Comparison of ENCODE assay signal across 8 cellular contexts in the genomic region with DNA sequence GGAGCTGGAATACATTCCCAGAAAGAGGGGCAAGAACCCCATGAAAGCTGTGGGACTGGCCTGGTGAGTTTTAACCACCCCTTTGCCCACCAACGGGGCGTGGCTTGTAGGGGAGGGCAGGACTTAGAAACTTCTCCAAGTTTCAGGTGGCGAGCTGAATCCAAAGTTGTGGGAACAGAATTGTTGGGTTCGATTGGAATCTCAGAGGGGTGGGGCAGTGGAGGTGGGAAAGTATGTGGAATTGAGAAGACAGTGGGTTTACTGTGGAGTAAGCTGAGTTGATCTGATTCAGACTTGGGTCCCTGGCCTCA. TPM values are rescaled to one million over a fixed set of nuclear protein-coding genes. Genes with fewer than 3 reads are reported as not detected.
A peak's percentile ranks its signal among the peaks of the same experiment; 100 is the strongest.
DNase-seq lines count a peak whose midpoint lies in the region; ATAC-seq lines count a peak whose summit lies in the region.
"Had no signal": no experiment of that assay in that cellular context is flagged by ENCODE, and none has a peak within 500 bp of the region (broad histone marks: within the 10 kb centered on the region; RNA-seq: fewer than 3 reads in every experiment).

No MANE protein-coding gene starts in this region.

- H3K36me3 Mint-ChIP-seq in activated CD8-positive, alpha-beta T cell treated with anti-CD3 and anti-CD28 coated beads, Interleukin-2, amount 10 ng/mL, durations not matched to agents 7 days and 5 days (ENCODE audit: low read depth): peaks cover 44% of the 10 kb centered on the region
- H3K36me3 Mint-ChIP-seq in stimulated activated naive B cell treated with anti-CD40 and anti-IgM and Interleukin-4, amounts not matched to agents 10 μg/mL and 1 μg/mL and 100 μg/mL, for 72 hours: peaks cover 23 to 46% of the 10 kb centered on the region in 2 donors

- H3K9me3 Mint-ChIP-seq in activated CD8-positive, alpha-beta T cell treated with anti-CD3 and anti-CD28 coated beads, Interleukin-2, amount 10 ng/mL, durations not matched to agents 7 days and 5 days (ENCODE audit: insufficient read depth): no peaks in the 10 kb centered on the region
- no peaks in the 10 kb centered on the region for H3K9me3 Mint-ChIP-seq in stimulated activated naive B cell treated with anti-CD40 and anti-IgM and Interleukin-4, amounts not matched to agents 10 μg/mL and 1 μg/mL and 100 μg/mL, for 72 hours

- CTCF ChIA-PET in activated CD8-positive, alpha-beta T cell treated with anti-CD3 and anti-CD28 coated beads, Interleukin-2, amount 10 ng/mL, durations not matched to agents 7 days and 5 days (lab: Charles Lee): interaction anchor here (0.6 to 7.5 kb wide), 19 partner anchors 13 to 136 kb away, joined by 3 to 158 read pairs (median 5); a partner anchor contains a TSS

- peak overlapping the region; percentile 83 for H3K4me3 ChIP-seq in iPS-18c (ENCODE audit: insufficient read depth, low read depth, low read length)

- H3K4me3 Mint-ChIP-seq in activated CD8-positive, alpha-beta T cell treated with anti-CD3 and anti-CD28 coated beads, Interleukin-2, amount 10 ng/mL, durations not matched to agents 7 days and 5 days: peak overlapping the region; percentile 96
- peak overlapping the region; percentile 89 to 99 for H3K4me3 Mint-ChIP-seq in stimulated activated naive B cell treated with anti-CD40 and anti-IgM and Interleukin-4, amounts not matched to agents 10 μg/mL and 1 μg/mL and 100 μg/mL, for 72 hours

- no peaks in the 10 kb centered on the region for H3K9me3 ChIP-seq in iPS-18c (ENCODE audit: control insufficient read depth, insufficient read depth, low read length)

- peak; percentile 60 for DNase-seq in HT-29 (ENCODE audit: low spot score)
- no peak for DNase-seq in activated CD8-positive, alpha-beta T cell treated with anti-CD3 and anti-CD28 coated beads, Interleukin-2, amount 10 ng/mL, durations not matched to agents 7 days and 5 days
- no peak for DNase-seq in stimulated activated naive B cell treated with anti-CD40 and anti-IgM and Interleukin-4, amounts not matched to agents 10 μg/mL and 1 μg/mL and 100 μg/mL, for 72 hours
- no peak for DNase-seq in NCI-H1048 (lab: John Stamatoyannopoulos, UW)
- DNase-seq in C1 segment of cervical spinal cord (lab: John Stamatoyannopoulos, UW): no peak
- DNase-seq: midbrain had no signal

- POLR2A ChIA-PET in activated CD8-positive, alpha-beta T cell treated with anti-CD3 and anti-CD28 coated beads, Interleukin-2, amount 10 ng/mL, durations not matched to agents 7 days and 5 days (lab: Charles Lee): interaction anchor here (0.8 to 2.9 kb wide), 3 partner anchors 13 to 125 kb away, joined by 4 to 23 read pairs (median 15); no protein-coding TSS in a partner anchor

- peaks cover 41% of the 10 kb centered on the region for H3K4me1 Mint-ChIP-seq in activated CD8-positive, alpha-beta T cell treated with anti-CD3 and anti-CD28 coated beads, Interleukin-2, amount 10 ng/mL, durations not matched to agents 7 days and 5 days (ENCODE audit: low read depth)
- peaks cover 48 to 69% of the 10 kb centered on the region in 2 donors for H3K4me1 Mint-ChIP-seq in stimulated activated naive B cell treated with anti-CD40 and anti-IgM and Interleukin-4, amounts not matched to agents 10 μg/mL and 1 μg/mL and 100 μg/mL, for 72 hours

- no peaks in the 10 kb centered on the region for H3K27me3 Mint-ChIP-seq in activated CD8-positive, alpha-beta T cell treated with anti-CD3 and anti-CD28 coated beads, Interleukin-2, amount 10 ng/mL, durations not matched to agents 7 days and 5 days (ENCODE audit: low read depth)
- H3K27me3 Mint-ChIP-seq in stimulated activated naive B cell treated with anti-CD40 and anti-IgM and Interleukin-4, amounts not matched to agents 10 μg/mL and 1 μg/mL and 100 μg/mL, for 72 hours: no peaks in the 10 kb centered on the region

- H3K27ac Mint-ChIP-seq in activated CD8-positive, alpha-beta T cell treated with anti-CD3 and anti-CD28 coated beads, Interleukin-2, amount 10 ng/mL, durations not matched to agents 7 days and 5 days: peak overlapping the region; percentile 95
- H3K27ac Mint-ChIP-seq in stimulated activated naive B cell treated with anti-CD40 and anti-IgM and Interleukin-4, amounts not matched to agents 10 μg/mL and 1 μg/mL and 100 μg/mL, for 72 hours: peak overlapping the region; percentile 42

- no peak for ATAC-seq in activated CD8-positive, alpha-beta T cell treated with anti-CD3 and anti-CD28 coated beads, Interleukin-2, amount 10 ng/mL, durations not matched to agents 7 days and 5 days
- no peak for ATAC-seq in stimulated activated naive B cell treated with anti-CD40 and anti-IgM and Interleukin-4, amounts not matched to agents 10 μg/mL and 1 μg/mL and 100 μg/mL, for 72 hours (replicated peaks)
- no peak for ATAC-seq in HG02938 (IDR thresholded peaks at IDR 0.05; ENCODE audit: unreplicated experiment)

RNA-seq across cellular contexts. Expression of a gene that starts 1.1 kb away (rescaled TPM):
- total RNA-seq in HT-29 (2014; rRNA removed; shearing (Covaris generic)): 73.9 and 77.2 TPM in 2 replicates
- total RNA-seq in activated CD8-positive, alpha-beta T cell treated with anti-CD3 and anti-CD28 coated beads, Interleukin-2, amount 10 ng/mL, durations not matched to agents 7 days and 5 days: 10 to 100 TPM; 36.7 to 37.6 TPM

RNA-seq across cellular contexts. Expression of a gene that starts 1.5 kb away (rescaled TPM):
- total RNA-seq in HT-29 (2014; rRNA removed; shearing (Covaris generic)): 266 and 310 TPM in 2 replicates
- 10 to 100 TPM; 52.6 to 56.2 TPM for total RNA-seq in activated CD8-positive, alpha-beta T cell treated with anti-CD3 and anti-CD28 coated beads, Interleukin-2, amount 10 ng/mL, durations not matched to agents 7 days and 5 days

RNA-seq across cellular contexts. Expression of a gene that starts 10.6 kb away (rescaled TPM):
- total RNA-seq in HT-29 (2014; rRNA removed; shearing (Covaris generic)): 0.05 and 0.56 TPM in 2 replicates
- under 1 TPM; 0.97 TPM for total RNA-seq in activated CD8-positive, alpha-beta T cell treated with anti-CD3 and anti-CD28 coated beads, Interleukin-2, amount 10 ng/mL, durations not matched to agents 7 days and 5 days

RNA-seq across cellular contexts. Expression of a gene that starts 20.9 kb away (rescaled TPM):
- 229 and 311 TPM in 2 replicates for total RNA-seq in HT-29 (2014; rRNA removed; shearing (Covaris generic))
- total RNA-seq in activated CD8-positive, alpha-beta T cell treated with anti-CD3 and anti-CD28 coated beads, Interleukin-2, amount 10 ng/mL, durations not matched to agents 7 days and 5 days: 10 to 100 TPM; 52.9 to 58.9 TPM

RNA-seq across cellular contexts. Expression of a gene that starts 54.5 kb away (rescaled TPM):
- 220 and 244 TPM in 2 replicates for total RNA-seq in HT-29 (2014; rRNA removed; shearing (Covaris generic))
- total RNA-seq in activated CD8-positive, alpha-beta T cell treated with anti-CD3 and anti-CD28 coated beads, Interleukin-2, amount 10 ng/mL, durations not matched to agents 7 days and 5 days: 100 to 1,000 TPM; 821 to 844 TPM
